Comparison of ENCODE assay signal across 26 cellular contexts in the genomic region with DNA sequence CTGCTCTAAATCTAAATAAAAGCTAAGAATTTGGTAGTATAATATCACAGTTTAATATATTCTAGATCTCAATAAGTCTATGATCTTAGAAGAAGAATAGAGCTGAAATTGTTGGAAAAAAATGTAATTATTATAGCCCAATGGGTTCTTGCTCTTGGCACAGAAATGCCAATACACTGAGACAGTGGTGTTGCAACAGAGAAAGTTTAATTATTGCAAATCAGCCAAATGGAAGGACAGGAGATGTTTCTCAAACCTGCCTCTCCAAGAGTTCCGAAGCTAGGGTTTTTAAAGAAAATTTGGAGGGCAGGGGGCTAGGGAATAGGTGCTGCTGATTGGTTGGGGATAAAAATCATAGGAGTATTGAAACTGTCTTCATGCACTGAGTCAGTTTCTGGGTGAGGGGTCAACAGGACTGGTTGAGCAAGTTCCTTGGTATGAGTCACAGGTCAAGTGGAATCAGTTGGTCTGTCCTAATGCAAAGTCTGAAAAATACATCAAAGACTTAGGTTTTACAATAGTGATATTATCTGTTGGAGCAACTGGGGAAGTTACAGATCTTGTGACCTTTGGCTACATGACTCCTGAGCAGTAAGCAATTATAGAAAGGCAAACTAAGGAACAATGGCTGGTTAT.
"Had no signal": no experiment of that assay in that cellular context is flagged by ENCODE, and none has a peak within 500 bp of the region (broad histone marks: within the 10 kb centered on the region; RNA-seq: fewer than 3 reads in every experiment).

No MANE protein-coding gene starts in this region.

- H2AFZ ChIP-seq: neural progenitor cell had no signal

- H3K36me3 ChIP-seq: ascending aorta, esophagus squamous epithelium, left lung, lower lobe of right lung, neural progenitor cell, right atrium auricular region, suprapubic skin, tibial artery, upper lobe of right lung had no signal

- H3K9ac ChIP-seq: neural progenitor cell had no signal

- H3K4me3 ChIP-seq: ascending aorta, esophagus squamous epithelium, left lung, lower lobe of right lung, neural progenitor cell, right atrium auricular region, suprapubic skin, tibial artery, upper lobe of right lung had no signal

- H3K27me3 ChIP-seq: ascending aorta, esophagus squamous epithelium, left lung, neural progenitor cell, right atrium auricular region, suprapubic skin, tibial artery, upper lobe of right lung had no signal

- ATAC-seq: activated T-cell treated with anti-CD3 and anti-CD28 coated beads, Interleukin-2, amount 50 U/mL, for 72 hours; left lung; lower lobe of right lung; natural killer cell; upper lobe of right lung had no signal

- FAIRE-seq: frontal cortex, islet of Langerhans, TTC549 had no signal

- H3K4me2 ChIP-seq: neural progenitor cell had no signal

- DNase-seq: activated CD4-positive, alpha-beta T cell treated with anti-CD3 and anti-CD28 coated beads for 4 hours; activated CD4-positive, alpha-beta T cell treated with anti-CD3 and anti-CD28 coated beads, Interleukin-2, amount 50 U/mL, for 4 hours; activated naive CD4-positive, alpha-beta T cell; activated T-cell treated with anti-CD3 and anti-CD28 coated beads for 4 hours; activated T-cell treated with anti-CD3 and anti-CD28 coated beads, Interleukin-2, amount 50 U/mL, for 72 hours; caudate nucleus; cortex of kidney; esophagus squamous epithelium; left lung; lower lobe of right lung; mesenchymal stem cell; natural killer cell; stimulated activated CD4-positive, alpha-beta T cell treated with anti-CD3 and anti-CD28 coated beads, Interleukin-15, amount 100 ng/mL, for 24 hours; stimulated activated naive CD4-positive, alpha-beta T cell; T-helper 9 cell; tibial artery; upper lobe of right lung had no signal

- H3K4me1 ChIP-seq: ascending aorta, esophagus squamous epithelium, left lung, lower lobe of right lung, neural progenitor cell, right atrium auricular region, suprapubic skin, tibial artery, upper lobe of right lung had no signal

- H3K27ac ChIP-seq: ascending aorta, epithelial cell of prostate, esophagus squamous epithelium, left lung, lower lobe of right lung, neural progenitor cell, right atrium auricular region, suprapubic skin, tibial artery, upper lobe of right lung, VCaP had no signal
